In genomic region chr14:90383126-90383730, GRCh38 we compare ENCODE assay signal across 1 cellular context.
A peak's percentile ranks its signal among the peaks of the same experiment; 100 is the strongest.
TF ChIP-seq lines count a peak whose summit lies in the region.

No MANE protein-coding gene starts in this region.

TF ChIP-seq in HepG2, 621 proteins besides CTCF, POLR2A, EP300 and RAD21 (continued from another document and continues in another):
- TF ChIP-seq AKNA (CRISPR knock-in tag; IDR thresholded peaks at IDR 0.05; ENCODE audit: borderline replicate concordance) (no peak), ARID3A (IDR thresholded peaks at IDR 0.05; ENCODE audit: low read depth, low read length) (no peak), HNRNPUL1 (IDR thresholded peaks at IDR 0.05; ENCODE audit: low read depth, low read length) (peak; percentile 94), GRHL1 (CRISPR knock-in tag; conservative IDR thresholded peaks at IDR 0.05) (no peak), HDAC1 (CRISPR knock-in tag; IDR thresholded peaks at IDR 0.05) (peak; percentile 79), ZSCAN9 (CRISPR knock-in tag; IDR thresholded peaks at IDR 0.05; ENCODE audit: borderline replicate concordance) (peak; percentile 72; the same call in 1 of the 2 replicates), TOE1 (CRISPR knock-in tag; IDR thresholded peaks at IDR 0.05) (peak; percentile 43; the same call in 1 of the 2 replicates), GPBP1L1 (CRISPR knock-in tag; IDR thresholded peaks at IDR 0.05) (no peak), ATF2 (CRISPR knock-in tag; IDR thresholded peaks at IDR 0.05) (peak; percentile 90), DZIP1 (CRISPR knock-in tag; IDR thresholded peaks at IDR 0.05) (peak; percentile 14; the same call in 1 of the 2 replicates), POGZ (CRISPR knock-in tag; IDR thresholded peaks at IDR 0.05) (peak; percentile 99), KDM5B (CRISPR knock-in tag; IDR thresholded peaks at IDR 0.05; ENCODE audit: borderline replicate concordance) (peak; percentile 84), KDM2A (CRISPR knock-in tag; IDR thresholded peaks at IDR 0.05; ENCODE audit: borderline replicate concordance, low read depth) (peak; percentile 92), DNMT3B (CRISPR knock-in tag; conservative IDR thresholded peaks at IDR 0.05) (no peak; the same call in 1 of the 2 replicates), PRDM15 (CRISPR knock-in tag; IDR thresholded peaks at IDR 0.05) (no peak), ZNF879 (CRISPR knock-in tag; IDR thresholded peaks at IDR 0.05) (no peak), THYN1 (CRISPR knock-in tag; IDR thresholded peaks at IDR 0.05; ENCODE audit: borderline replicate concordance, low read depth) (no peak), SNAPC4 (CRISPR knock-in tag; IDR thresholded peaks at IDR 0.05) (peak; percentile 79; the same call in 1 of the 2 replicates), ONECUT2 (CRISPR knock-in tag; IDR thresholded peaks at IDR 0.05) (0 out of 2 replicates have a peak, but pooled peaks have one; percentile 15), ZNF747 (CRISPR knock-in tag; IDR thresholded peaks at IDR 0.05; ENCODE audit: borderline replicate concordance) (no peak; the same call in none of the 2 replicates)
